Comparison of ENCODE assay signal across 11 cellular contexts in genomic region chr5:88594441-88594840, GRCh38.
"Had no signal": no experiment of that assay in that cellular context is flagged by ENCODE, and none has a peak within 500 bp of the region (broad histone marks: within the 10 kb centered on the region; RNA-seq: fewer than 3 reads in every experiment).

No MANE protein-coding gene starts in this region.

- ATAC-seq: HCT116, HepG2, K562 had no signal

- H3K27ac ChIP-seq: GM23248, HL-60 had no signal

- H3K9me3 ChIP-seq: HAP-1 had no signal

- H3K36me3 ChIP-seq: HAP-1 had no signal

- DNase-seq: GM23248, GOT3, H7, HFFc6, IMR-90, KG1 had no signal

- H3K4me3 ChIP-seq: GM23248, HAP-1, K562 had no signal
